ENCODE assay signal across 9 cellular contexts in the genomic region with DNA sequence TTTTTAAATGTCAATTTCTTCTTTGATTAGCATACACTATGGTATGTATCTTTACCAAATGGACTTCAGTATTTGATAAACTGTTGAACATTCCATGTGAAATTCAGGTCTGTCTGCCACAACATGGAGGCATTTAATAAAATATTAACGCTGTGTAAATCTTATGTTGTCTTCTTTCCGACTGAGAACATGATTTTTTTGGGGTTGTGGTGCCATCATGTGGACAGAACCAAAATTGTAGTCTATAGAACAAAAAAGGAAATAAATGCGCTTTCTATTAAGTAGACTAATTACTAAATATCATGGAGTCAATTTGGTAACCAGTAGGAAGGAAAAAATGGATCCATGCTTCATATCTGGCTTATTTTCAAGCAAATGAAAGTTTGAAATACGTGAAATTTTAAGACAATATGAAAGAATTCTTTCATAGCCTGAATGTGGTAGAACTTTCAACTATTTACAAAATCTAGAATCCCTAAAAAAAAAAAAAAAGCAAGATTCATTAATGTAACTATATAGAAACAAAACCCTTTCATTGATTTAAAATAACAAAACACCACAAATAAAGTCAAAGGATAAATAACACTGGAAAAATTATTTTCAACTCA. TPM values are rescaled to one million over a fixed set of nuclear protein-coding genes. Genes with fewer than 3 reads are reported as not detected.
DNase-seq lines count a peak whose midpoint lies in the region; ATAC-seq, FAIRE-seq and TF ChIP-seq lines count a peak whose summit lies in the region.
"Had no signal": no experiment of that assay in that cellular context is flagged by ENCODE, and none has a peak within 500 bp of the region (broad histone marks: within the 10 kb centered on the region; RNA-seq: fewer than 3 reads in every experiment).

No MANE protein-coding gene starts in this region.

- no peaks in the 10 kb centered on the region for H3K9me3 Mint-ChIP-seq in activated naive CD4-positive, alpha-beta T cell treated with anti-CD3 and anti-CD28 coated beads, Interleukin-2, amount 10 ng/mL, durations not matched to agents 7 days and 5 days

- H3K9me3 ChIP-seq in hepatocyte (ENCODE audit: low read depth), result no peaks in the 10 kb centered on the region

- intact Hi-C loops in sciatic nerve (cut with DNase I), result loop anchor here (5.0 kb wide), 1 partner anchor 1160 kb away; no protein-coding TSS in a partner anchor

- H4K20me1 ChIP-seq in hepatocyte (ENCODE audit: insufficient read depth, poor library complexity, severe bottlenecking), result peaks cover 12% of the 10 kb centered on the region

- H3K36me3 ChIP-seq in hepatocyte (replicated peaks; ENCODE audit: insufficient read depth, low read depth), result peaks cover 3% of the 10 kb centered on the region

- 10% methylated on average over 4 of the region's 4 CpGs for WGBS in hepatocyte (ENCODE audit: low lambda C conversion rate, missing lambda C conversion rate)

- no peaks in the 10 kb centered on the region for H3K27me3 ChIP-seq in hepatocyte

- H3K27ac Mint-ChIP-seq in activated naive CD4-positive, alpha-beta T cell treated with anti-CD3 and anti-CD28 coated beads, Interleukin-2, amount 10 ng/mL, durations not matched to agents 7 days and 5 days, result no peak overlapping the region

- peaks cover 27% of the 10 kb centered on the region for H3K27me3 Mint-ChIP-seq in activated naive CD4-positive, alpha-beta T cell treated with anti-CD3 and anti-CD28 coated beads, Interleukin-2, amount 10 ng/mL, durations not matched to agents 7 days and 5 days

- H2AFZ ChIP-seq in hepatocyte, result no peak overlapping the region

- peak; percentile 74 for TF ChIP-seq CTCF in hepatocyte (IDR thresholded peaks at IDR 0.05; ENCODE audit: poor library complexity)

- no peak overlapping the region for H3K4me2 ChIP-seq in hepatocyte

- peak; percentile 94 for FAIRE-seq in G401.6 (lab: Jason Lieb, UNC)

- peaks cover 21% of the 10 kb centered on the region for H3K79me2 ChIP-seq in hepatocyte

- no peak overlapping the region for H3K4me3 ChIP-seq in hepatocyte

- H3K9me2 ChIP-seq in hepatocyte (replicated peaks; ENCODE audit: insufficient read depth), result no peaks in the 10 kb centered on the region

- peaks cover 3% of the 10 kb centered on the region for H3K4me1 ChIP-seq in hepatocyte (ENCODE audit: insufficient read depth)

- H3K4me3 Mint-ChIP-seq in activated naive CD4-positive, alpha-beta T cell treated with anti-CD3 and anti-CD28 coated beads, Interleukin-2, amount 10 ng/mL, durations not matched to agents 7 days and 5 days, result no peak overlapping the region

- peak overlapping the region; percentile 98 for H3K27ac ChIP-seq in hepatocyte

- ATAC-seq in sciatic nerve, result no peak

- peaks cover 2% of the 10 kb centered on the region for H3K36me3 Mint-ChIP-seq in activated naive CD4-positive, alpha-beta T cell treated with anti-CD3 and anti-CD28 coated beads, Interleukin-2, amount 10 ng/mL, durations not matched to agents 7 days and 5 days

- DNase-seq in AG20443 (ENCODE audit: low spot score), result peak; percentile 33
- peak; percentile 68 for DNase-seq in NCI-H460 (ENCODE audit: extremely low read depth, low read depth)
- DNase-seq in activated naive CD4-positive, alpha-beta T cell treated with anti-CD3 and anti-CD28 coated beads, Interleukin-2, amount 10 ng/mL, durations not matched to agents 7 days and 5 days, result peak; percentile 58
- DNase-seq in hepatocyte (ENCODE audit: low spot score), result peak; percentile 68
- DNase-seq in stimulated activated CD4-positive, alpha-beta T cell treated with anti-CD3 and anti-CD28 coated beads, Interleukin-4, amount 100 ng/mL, for 24 hours, result peak; percentile 53
- no peak for DNase-seq in OCI-M2 (lab: John Stamatoyannopoulos, UW; ENCODE audit: unreplicated experiment)
- DNase-seq in sciatic nerve (ENCODE audit: low spot score), result no peak

- CTCF ChIA-PET in activated naive CD4-positive, alpha-beta T cell treated with anti-CD3 and anti-CD28 coated beads, Interleukin-2, amount 10 ng/mL, durations not matched to agents 7 days and 5 days (lab: Charles Lee), result interaction anchor here (4.6 to 6.2 kb wide), 4 partner anchors 684 to 1162 kb away, joined by 22 to 75 read pairs (median 62); no protein-coding TSS in a partner anchor

- H3K4me1 Mint-ChIP-seq in activated naive CD4-positive, alpha-beta T cell treated with anti-CD3 and anti-CD28 coated beads, Interleukin-2, amount 10 ng/mL, durations not matched to agents 7 days and 5 days, result peaks cover 32% of the 10 kb centered on the region

RNA-seq across cellular contexts. Expression of a gene that starts 2.8 kb away (rescaled TPM):
- 186 and 202 TPM in 2 replicates for total RNA-seq in NCI-H460 (2014; rRNA removed; shearing (Covaris generic))
- 291 and 324 TPM in 2 replicates for polyA plus RNA-seq in NCI-H460 (2014; cell fraction: nucleus; rRNA removed)
- total RNA-seq in hepatocyte (183 and 186 TPM in 2 replicates), sciatic nerve (145 TPM)
- 96.2 and 98.0 TPM in 2 replicates for polyA plus RNA-seq in hepatocyte

RNA-seq across cellular contexts. Expression of a gene that starts 28.5 kb away (rescaled TPM):
- total RNA-seq in NCI-H460 (2014; rRNA removed; shearing (Covaris generic)), result not detected in 2 replicates
- polyA plus RNA-seq in NCI-H460 (2014; cell fraction: nucleus; rRNA removed), result not detected in 2 replicates
- total RNA-seq in hepatocyte, result not detected in 2 replicates
- polyA plus RNA-seq in hepatocyte, result not detected in 2 replicates
- total RNA-seq in sciatic nerve, result 2.9 TPM
- total RNA-seq: T-helper 1 cell treated with Interleukin-12 subunit alpha and Interleukin-12 subunit beta and Interleukin-4 antibody, amounts not matched to agents 30 ng/mL and 1 ng/mL, for 36 hours had no signal

Comparison
In these comparisons a context has a peak if more than half of its experiments do, and no peak if none do; other contexts are left out.
1. DNase-seq: peak in AG20443 (single experiment), NCI-H460 (single experiment), activated naive CD4-positive, alpha-beta T cell treated with anti-CD3 and anti-CD28 coated beads, Interleukin-2, amount 10 ng/mL, durations not matched to agents 7 days and 5 days (single experiment), hepatocyte (single experiment) and stimulated activated CD4-positive, alpha-beta T cell treated with anti-CD3 and anti-CD28 coated beads, Interleukin-4, amount 100 ng/mL, for 24 hours (single experiment); none in OCI-M2 (single experiment) and sciatic nerve (single experiment).